8 cellular contexts compared by ENCODE assay signal in genomic region chr2:177489719-177490301, GRCh38.
A peak's percentile ranks its signal among the peaks of the same experiment; 100 is the strongest.
DNase-seq lines count a peak whose midpoint lies in the region; ATAC-seq, FAIRE-seq and TF ChIP-seq lines count a peak whose summit lies in the region.

No MANE protein-coding gene starts in this region.

- 14 to 44% methylated on average over 1 to 2 of the region's 2 CpGs for WGBS in endodermal cell (ENCODE audit: insufficient coverage in 1 of 2, insufficient read length in 1 of 2), 2 experiments
- 41 to 50% methylated on average over 2 of the region's 2 CpGs for WGBS in pancreas, 2 donors

- no peaks in the 10 kb centered on the region for H3K4me1 Mint-ChIP-seq in endodermal cell
- H3K4me1 Mint-ChIP-seq in activated CD4-positive, alpha-beta T cell treated with anti-CD3 and anti-CD28 coated beads for 36 hours: no peaks in the 10 kb centered on the region

- CTCF ChIA-PET in activated CD4-positive, alpha-beta T cell treated with anti-CD3 and anti-CD28 coated beads for 36 hours (lab: Charles Lee): interaction anchor here (0.8 to 2.3 kb wide), 6 partner anchors 9 to 235 kb away, joined by 3 to 7 read pairs (median 3); no protein-coding TSS in a partner anchor

- no peak overlapping the region for H3K4me3 Mint-ChIP-seq in endodermal cell
- no peak overlapping the region for H3K4me3 Mint-ChIP-seq in activated CD4-positive, alpha-beta T cell treated with anti-CD3 and anti-CD28 coated beads for 36 hours

- intact Hi-C loops in pancreas (cut with DNase I): loop anchor here in 1 of 3 donors (10.0 kb wide), 1 partner anchor 115 kb away; no protein-coding TSS in a partner anchor
- intact Hi-C loops in activated CD4-positive, alpha-beta T cell treated with anti-CD3 and anti-CD28 coated beads for 36 hours (cut with DNase I, micrococcal nuclease): loop anchor here in 1 of 2 experiments (5.0 kb wide), 1 partner anchor 232 kb away; no protein-coding TSS in a partner anchor

- H3K27me3 ChIP-seq in endodermal cell (ENCODE audit: control insufficient read depth, insufficient read depth, low read length, poor library complexity, severe bottlenecking) (no peaks in the 10 kb centered on the region), pancreas (no peaks in the 10 kb centered on the region)

- H3K4me1 ChIP-seq in endodermal cell (ENCODE audit: control insufficient read depth, insufficient read depth, low read length): no peaks in the 10 kb centered on the region
- H3K4me1 ChIP-seq in pancreas: no peaks in the 10 kb centered on the region

- DNase-seq in SIG-M5 treated with dmso at 0.1 percent for 504 hours (lab: John Stamatoyannopoulos, UW; ENCODE audit: unreplicated experiment) (peak; percentile 4), SIG-M5 (lab: John Stamatoyannopoulos, UW) (no peak), NCI-H446 (lab: John Stamatoyannopoulos, UW) (peak; percentile 39 to 80), endodermal cell (no peak), pancreas (no peak)
- DNase-seq in activated CD4-positive, alpha-beta T cell treated with anti-CD3 and anti-CD28 coated beads for 36 hours: no peak

- peak; percentile 86 for TF ChIP-seq CTCF in endodermal cell (conservative IDR thresholded peaks at IDR 0.05)
- peak in 2 of 4 donors; percentile 22 to 42 for TF ChIP-seq CTCF in pancreas (IDR thresholded peaks at IDR 0.05)

- FAIRE-seq in pancreas (lab: Jason Lieb, UNC): peak; percentile 89

- H3K27ac Mint-ChIP-seq in endodermal cell: no peak overlapping the region
- no peak overlapping the region for H3K27ac Mint-ChIP-seq in activated CD4-positive, alpha-beta T cell treated with anti-CD3 and anti-CD28 coated beads for 36 hours

- peaks cover 28% of the 10 kb centered on the region for H3K36me3 ChIP-seq in endodermal cell (ENCODE audit: control insufficient read depth, insufficient read depth, low read length)
- H3K36me3 ChIP-seq in pancreas: peaks cover 0 to 4% (median 0%) of the 10 kb centered on the region in 3 donors

- H3K9ac ChIP-seq in endodermal cell (ENCODE audit: extremely low read depth, low read length, poor library complexity, severe bottlenecking): no peak overlapping the region

- H3K4me3 ChIP-seq in endodermal cell (ENCODE audit: low read length): no peak overlapping the region
- H3K4me3 ChIP-seq in pancreas: no peak overlapping the region

- H3K27ac ChIP-seq in endodermal cell (ENCODE audit: low read depth, low read length) (no peak overlapping the region), pancreas (no peak overlapping the region)

- peaks cover 23% of the 10 kb centered on the region for H3K36me3 Mint-ChIP-seq in endodermal cell (ENCODE audit: low read depth)
- peaks cover 17% of the 10 kb centered on the region for H3K36me3 Mint-ChIP-seq in activated CD4-positive, alpha-beta T cell treated with anti-CD3 and anti-CD28 coated beads for 36 hours (ENCODE audit: low read depth)

- H3K9me3 ChIP-seq in endodermal cell (ENCODE audit: control insufficient read depth, low read length) (no peaks in the 10 kb centered on the region), pancreas (no peaks in the 10 kb centered on the region)

- peak in 3 of 4 donors; percentile 56 to 70 (median 69) for ATAC-seq in pancreas
- no peak for ATAC-seq in HG02571 (IDR thresholded peaks at IDR 0.05; ENCODE audit: unreplicated experiment)
- ATAC-seq in activated CD4-positive, alpha-beta T cell treated with anti-CD3 and anti-CD28 coated beads for 36 hours: no peak
- ATAC-seq in GM21786 (IDR thresholded peaks at IDR 0.05; ENCODE audit: unreplicated experiment): no peak

- POLR2A ChIA-PET in activated CD4-positive, alpha-beta T cell treated with anti-CD3 and anti-CD28 coated beads for 36 hours (lab: Charles Lee): no interaction called here

- H3K27me3 Mint-ChIP-seq in endodermal cell (ENCODE audit: insufficient read depth): no peaks in the 10 kb centered on the region
- H3K27me3 Mint-ChIP-seq in activated CD4-positive, alpha-beta T cell treated with anti-CD3 and anti-CD28 coated beads for 36 hours: no peaks in the 10 kb centered on the region

- no peaks in the 10 kb centered on the region for H3K9me3 Mint-ChIP-seq in endodermal cell
- H3K9me3 Mint-ChIP-seq in activated CD4-positive, alpha-beta T cell treated with anti-CD3 and anti-CD28 coated beads for 36 hours (ENCODE audit: low read depth): no peaks in the 10 kb centered on the region

Comparison
In these comparisons a context has a peak if more than half of its experiments do, and no peak if none do; other contexts are left out.
1. DNase-seq: peak in SIG-M5 treated with dmso at 0.1 percent for 504 hours (single experiment) and NCI-H446 (2 of 2); none in SIG-M5 (single experiment), endodermal cell (single experiment), pancreas (0 of 6) and activated CD4-positive, alpha-beta T cell treated with anti-CD3 and anti-CD28 coated beads for 36 hours (single experiment).
2. ATAC-seq: peak in pancreas (3 of 4); none in HG02571 (single experiment), activated CD4-positive, alpha-beta T cell treated with anti-CD3 and anti-CD28 coated beads for 36 hours (single experiment) and GM21786 (single experiment).